ENCODE assay signal across 32 cellular contexts in genomic region chr10:130026670-130027456, GRCh38.
"Had no signal": no experiment of that assay in that cellular context is flagged by ENCODE, and none has a peak within 500 bp of the region (broad histone marks: within the 10 kb centered on the region; RNA-seq: fewer than 3 reads in every experiment).

No MANE protein-coding gene starts in this region.

- H3K27me3 Mint-ChIP-seq: activated B cell treated with CpG ODN at 0.5 μM for 24 hours; activated CD8-positive, alpha-beta memory T cell treated with anti-CD3 and anti-CD28 coated beads, Interleukin-2, amount 10 ng/mL, durations not matched to agents 7 days and 5 days; activated naive CD4-positive, alpha-beta T cell treated with anti-CD3 and anti-CD28 coated beads, Interleukin-2, amount 50 U/mL, for 24 hours; activated naive CD8-positive, alpha-beta T cell treated with anti-CD3 and anti-CD28 coated beads, Interleukin-2, amount 10 ng/mL, durations not matched to agents 7 days and 5 days had no signal

- H3K27me3 ChIP-seq: MG63 had no signal

- ATAC-seq: activated CD8-positive, alpha-beta memory T cell treated with anti-CD3 and anti-CD28 coated beads, Interleukin-2, amount 10 ng/mL, durations not matched to agents 7 days and 5 days; PC-3 had no signal

- H3K4me1 Mint-ChIP-seq: activated B cell treated with CpG ODN at 0.5 μM for 24 hours; activated CD4-positive, alpha-beta memory T cell treated with anti-CD3 and anti-CD28 coated beads, Interleukin-2, amount 10 ng/mL, durations not matched to agents 7 days and 5 days; activated CD8-positive, alpha-beta memory T cell treated with anti-CD3 and anti-CD28 coated beads, Interleukin-2, amount 10 ng/mL, durations not matched to agents 7 days and 5 days; activated naive CD4-positive, alpha-beta T cell treated with anti-CD3 and anti-CD28 coated beads, Interleukin-2, amount 50 U/mL, for 24 hours; activated naive CD8-positive, alpha-beta T cell treated with anti-CD3 and anti-CD28 coated beads, Interleukin-2, amount 10 ng/mL, durations not matched to agents 7 days and 5 days had no signal

- DNase-seq: activated B cell treated with CpG ODN at 0.5 μM for 24 hours; activated CD4-positive, alpha-beta memory T cell treated with anti-CD3 and anti-CD28 coated beads, Interleukin-2, amount 10 ng/mL, durations not matched to agents 7 days and 5 days; activated CD4-positive, alpha-beta T cell treated with anti-CD3 and anti-CD28 coated beads for 4 hours; activated CD4-positive, CD25-positive, alpha-beta regulatory T cell treated with anti-CD3 and anti-CD28 coated beads, Interleukin-2, amount 50 U/mL, for 72 hours; activated CD8-positive, alpha-beta memory T cell treated with anti-CD3 and anti-CD28 coated beads for 24 hours; activated CD8-positive, alpha-beta memory T cell treated with anti-CD3 and anti-CD28 coated beads, Interleukin-2, amount 10 ng/mL, durations not matched to agents 7 days and 5 days; activated CD8-positive, alpha-beta memory T cell treated with anti-CD3 and anti-CD28 coated beads, Interleukin-2, amount 50 U/mL, for 48 hours; activated gamma-delta T cell; activated naive CD4-positive, alpha-beta T cell treated with Interleukin-2 at 50 U/mL for 16 hours; activated naive CD8-positive, alpha-beta T cell treated with anti-CD3 and anti-CD28 coated beads, Interleukin-2, amount 10 ng/mL, durations not matched to agents 7 days and 5 days; activated T-cell treated with anti-CD3 and anti-CD28 coated beads, Interleukin-2, amount 50 U/mL, for 48 hours; Kasumi-1; KG1; MG63; NCI-H1048; NCI-H1105 treated with DMSO at 0.1 percent for 48 hours; NCI-H1436; NCI-H1694; NCI-H1930; NCI-H2081 treated with DMSO at 0.1 percent for 48 hours; NCI-H345; NCI-H524 treated with DMSO at 0.1 percent for 48 hours; PC-3; Right ventricle myocardium superior; SW 1271; T-helper 1 cell; T-helper 2 cell; T-helper 9 cell had no signal

- H3K9me3 ChIP-seq: MG63 had no signal

- H3K36me3 ChIP-seq: MG63 had no signal

- H3K27ac ChIP-seq: RWPE1, VCaP had no signal

- H3K4me3 ChIP-seq: MG63 had no signal

- H3K27ac Mint-ChIP-seq: activated B cell treated with CpG ODN at 0.5 μM for 24 hours; activated CD4-positive, alpha-beta memory T cell treated with anti-CD3 and anti-CD28 coated beads, Interleukin-2, amount 10 ng/mL, durations not matched to agents 7 days and 5 days; activated CD8-positive, alpha-beta memory T cell treated with anti-CD3 and anti-CD28 coated beads, Interleukin-2, amount 10 ng/mL, durations not matched to agents 7 days and 5 days; activated naive CD4-positive, alpha-beta T cell treated with anti-CD3 and anti-CD28 coated beads, Interleukin-2, amount 50 U/mL, for 24 hours; activated naive CD8-positive, alpha-beta T cell treated with anti-CD3 and anti-CD28 coated beads, Interleukin-2, amount 10 ng/mL, durations not matched to agents 7 days and 5 days had no signal

- H3K9me3 Mint-ChIP-seq: activated B cell treated with CpG ODN at 0.5 μM for 24 hours; activated CD4-positive, alpha-beta memory T cell treated with anti-CD3 and anti-CD28 coated beads, Interleukin-2, amount 10 ng/mL, durations not matched to agents 7 days and 5 days; activated naive CD4-positive, alpha-beta T cell treated with anti-CD3 and anti-CD28 coated beads, Interleukin-2, amount 50 U/mL, for 24 hours; activated naive CD8-positive, alpha-beta T cell treated with anti-CD3 and anti-CD28 coated beads, Interleukin-2, amount 10 ng/mL, durations not matched to agents 7 days and 5 days had no signal

- H3K36me3 Mint-ChIP-seq: activated CD8-positive, alpha-beta memory T cell treated with anti-CD3 and anti-CD28 coated beads, Interleukin-2, amount 10 ng/mL, durations not matched to agents 7 days and 5 days; activated naive CD4-positive, alpha-beta T cell treated with anti-CD3 and anti-CD28 coated beads, Interleukin-2, amount 50 U/mL, for 24 hours; activated naive CD8-positive, alpha-beta T cell treated with anti-CD3 and anti-CD28 coated beads, Interleukin-2, amount 10 ng/mL, durations not matched to agents 7 days and 5 days; brain had no signal

- H3K4me3 Mint-ChIP-seq: activated B cell treated with CpG ODN at 0.5 μM for 24 hours; activated CD4-positive, alpha-beta memory T cell treated with anti-CD3 and anti-CD28 coated beads, Interleukin-2, amount 10 ng/mL, durations not matched to agents 7 days and 5 days; activated CD8-positive, alpha-beta memory T cell treated with anti-CD3 and anti-CD28 coated beads, Interleukin-2, amount 10 ng/mL, durations not matched to agents 7 days and 5 days; activated naive CD4-positive, alpha-beta T cell treated with anti-CD3 and anti-CD28 coated beads, Interleukin-2, amount 50 U/mL, for 24 hours; activated naive CD8-positive, alpha-beta T cell treated with anti-CD3 and anti-CD28 coated beads, Interleukin-2, amount 10 ng/mL, durations not matched to agents 7 days and 5 days; brain had no signal
